30 cellular contexts compared by ENCODE assay signal in the genomic region with DNA sequence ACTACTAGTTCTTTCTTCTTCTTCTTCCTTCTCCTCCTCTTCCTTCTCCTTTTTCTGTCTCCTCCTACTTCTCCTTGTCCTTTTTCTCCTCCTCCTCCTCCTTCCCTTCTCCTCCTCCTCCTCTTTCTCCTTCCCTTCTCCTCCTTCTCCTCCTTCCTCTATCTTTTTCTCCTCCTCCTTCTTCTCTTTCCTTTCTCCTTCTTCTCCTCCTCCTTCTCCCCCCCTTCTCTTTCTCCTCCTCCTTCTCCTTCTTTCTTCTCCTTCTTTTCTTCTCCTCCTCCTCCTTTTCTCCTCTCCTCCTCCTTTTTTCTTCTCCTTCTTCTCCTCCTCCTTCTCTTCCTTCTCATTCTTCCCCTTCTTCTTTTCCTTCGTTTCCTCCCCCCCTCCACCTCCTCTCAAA.
"Had no signal": no experiment of that assay in that cellular context is flagged by ENCODE, and none has a peak within 500 bp of the region (broad histone marks: within the 10 kb centered on the region; RNA-seq: fewer than 3 reads in every experiment).

No MANE protein-coding gene starts in this region.

- H3K36me3 ChIP-seq: prostate gland had no signal

- H3K27ac ChIP-seq: cardiac muscle cell, coronary artery, pancreas, prostate gland, upper lobe of right lung, VCaP had no signal

- H3K4me1 Mint-ChIP-seq: activated naive CD8-positive, alpha-beta T cell treated with anti-CD3 and anti-CD28 coated beads, Interleukin-2, amount 10 ng/mL, durations not matched to agents 7 days and 5 days; stimulated activated memory B cell treated with anti-CD40 and anti-IgM and Interleukin-4, amounts not matched to agents 10 μg/mL and 1 μg/mL and 100 μg/mL, for 72 hours; stimulated activated naive CD8-positive, alpha-beta T cell treated with anti-CD3 and anti-CD28 coated beads, Interleukin-15, amount 100 ng/mL, for 72 hours had no signal

- ATAC-seq: activated CD4-positive, CD25-positive, alpha-beta regulatory T cell treated with anti-CD3 and anti-CD28 coated beads, Interleukin-2, amount 50 U/mL, for 24 hours; left cardiac atrium; left ventricle myocardium superior; naive thymus-derived CD4-positive, alpha-beta T cell; pancreas; stimulated activated memory B cell treated with anti-CD40 and anti-IgM and Interleukin-4, amounts not matched to agents 10 μg/mL and 1 μg/mL and 100 μg/mL, for 72 hours; stimulated activated naive CD8-positive, alpha-beta T cell treated with anti-CD3 and anti-CD28 coated beads, Interleukin-15, amount 100 ng/mL, for 72 hours; T-cell; upper lobe of right lung had no signal

- DNase-seq: activated CD4-positive, alpha-beta T cell treated with anti-CD3 and anti-CD28 coated beads for 48 hours; activated CD4-positive, alpha-beta T cell treated with anti-CD3 and anti-CD28 coated beads, Interleukin-2, amount 50 U/mL, for 48 hours; activated CD8-positive, alpha-beta memory T cell treated with anti-CD3 and anti-CD28 coated beads, Interleukin-2, amount 50 U/mL, for 4 hours; activated naive CD8-positive, alpha-beta T cell treated with anti-CD3 and anti-CD28 coated beads, Interleukin-2, amount 10 ng/mL, durations not matched to agents 7 days and 5 days; activated T-cell treated with anti-CD3 and anti-CD28 coated beads, Interleukin-2, amount 50 U/mL, for 1 hour; head of caudate nucleus; hippocampal formation; left cardiac atrium; left ventricle myocardium superior; naive thymus-derived CD4-positive, alpha-beta T cell; nucleus accumbens; pancreas; retina; stimulated activated CD4-positive, alpha-beta T cell treated with anti-CD3 and anti-CD28 coated beads, Interleukin-1b, Interleukin-23, amount 100 ng/mL, for 48 hours; stimulated activated CD4-positive, alpha-beta T cell treated with anti-CD3 and anti-CD28 coated beads, Interleukin-4, amount 100 ng/mL, for 4 hours; stimulated activated CD8-positive, alpha-beta memory T cell treated with anti-CD3 and anti-CD28 coated beads, Interleukin-4, amount 100 ng/mL, for 48 hours; stimulated activated naive CD8-positive, alpha-beta T cell treated with anti-CD3 and anti-CD28 coated beads, Interleukin-15, amount 100 ng/mL, for 72 hours; substantia nigra; T-cell; upper lobe of right lung had no signal

- H3K27me3 Mint-ChIP-seq: activated naive CD8-positive, alpha-beta T cell treated with anti-CD3 and anti-CD28 coated beads, Interleukin-2, amount 10 ng/mL, durations not matched to agents 7 days and 5 days; brain; naive thymus-derived CD4-positive, alpha-beta T cell; stimulated activated memory B cell treated with anti-CD40 and anti-IgM and Interleukin-4, amounts not matched to agents 10 μg/mL and 1 μg/mL and 100 μg/mL, for 72 hours; stimulated activated naive CD8-positive, alpha-beta T cell treated with anti-CD3 and anti-CD28 coated beads, Interleukin-15, amount 100 ng/mL, for 72 hours; T-cell had no signal

- H3K4me1 ChIP-seq: pancreas, prostate gland, upper lobe of right lung had no signal

- H3K4me3 Mint-ChIP-seq: activated naive CD8-positive, alpha-beta T cell treated with anti-CD3 and anti-CD28 coated beads, Interleukin-2, amount 10 ng/mL, durations not matched to agents 7 days and 5 days; brain; naive thymus-derived CD4-positive, alpha-beta T cell; stimulated activated memory B cell treated with anti-CD40 and anti-IgM and Interleukin-4, amounts not matched to agents 10 μg/mL and 1 μg/mL and 100 μg/mL, for 72 hours; stimulated activated naive CD8-positive, alpha-beta T cell treated with anti-CD3 and anti-CD28 coated beads, Interleukin-15, amount 100 ng/mL, for 72 hours; T-cell; T-helper 2 cell treated with Interferon-gamma antibody and Interleukin-4, amounts not matched to agents 5 μg/mL and 100 μg/mL, for 36 hours had no signal

- H3K27me3 ChIP-seq: ascending aorta, cardiac muscle cell, pancreas, upper lobe of right lung had no signal

- H3K27ac Mint-ChIP-seq: activated naive CD8-positive, alpha-beta T cell treated with anti-CD3 and anti-CD28 coated beads, Interleukin-2, amount 10 ng/mL, durations not matched to agents 7 days and 5 days; stimulated activated memory B cell treated with anti-CD40 and anti-IgM and Interleukin-4, amounts not matched to agents 10 μg/mL and 1 μg/mL and 100 μg/mL, for 72 hours; T-helper 2 cell treated with Interferon-gamma antibody and Interleukin-4, amounts not matched to agents 5 μg/mL and 100 μg/mL, for 36 hours had no signal

- H3K9me3 ChIP-seq: pancreas, prostate gland, upper lobe of right lung had no signal

- H3K4me3 ChIP-seq: ascending aorta, cardiac muscle cell, coronary artery, pancreas, prostate gland, smooth muscle cell, upper lobe of right lung had no signal
